ENCODE assay signal across 28 cellular contexts in genomic region chr13:76697277-76697676, GRCh38.
"Had no signal": no experiment of that assay in that cellular context is flagged by ENCODE, and none has a peak within 500 bp of the region (broad histone marks: within the 10 kb centered on the region; RNA-seq: fewer than 3 reads in every experiment).

No MANE protein-coding gene starts in this region.

- H3K27me3 ChIP-seq: SJCRH30 had no signal

- H3K4me3 ChIP-seq: K562, SJCRH30 had no signal

- H3K9me3 ChIP-seq: SJCRH30 had no signal

- H3K36me3 Mint-ChIP-seq: activated naive CD4-positive, alpha-beta T cell treated with anti-CD3 and anti-CD28 coated beads, Interleukin-2, amount 50 U/mL, for 24 hours; WTC11 had no signal

- H3K4me1 ChIP-seq: SJCRH30 had no signal

- H3K27ac Mint-ChIP-seq: activated CD8-positive, alpha-beta T cell treated with anti-CD3 and anti-CD28 coated beads, Interleukin-2, amount 10 ng/mL, durations not matched to agents 7 days and 5 days; activated naive CD4-positive, alpha-beta T cell treated with anti-CD3 and anti-CD28 coated beads, Interleukin-2, amount 50 U/mL, for 24 hours; T-helper 1 cell treated with Interleukin-12 subunit alpha and Interleukin-12 subunit beta and Interleukin-4 antibody, amounts not matched to agents 30 μg/mL and 1 μg/mL, for 36 hours; WTC11 had no signal

- H3K4me3 Mint-ChIP-seq: activated CD8-positive, alpha-beta T cell treated with anti-CD3 and anti-CD28 coated beads, Interleukin-2, amount 10 ng/mL, durations not matched to agents 7 days and 5 days; activated naive CD4-positive, alpha-beta T cell treated with anti-CD3 and anti-CD28 coated beads, Interleukin-2, amount 50 U/mL, for 24 hours; T-helper 1 cell treated with Interleukin-12 subunit alpha and Interleukin-12 subunit beta and Interleukin-4 antibody, amounts not matched to agents 30 μg/mL and 1 μg/mL, for 36 hours; WTC11 had no signal

- H3K4me1 Mint-ChIP-seq: activated naive CD4-positive, alpha-beta T cell treated with anti-CD3 and anti-CD28 coated beads, Interleukin-2, amount 50 U/mL, for 24 hours had no signal

- H3K9me3 Mint-ChIP-seq: activated naive CD4-positive, alpha-beta T cell treated with anti-CD3 and anti-CD28 coated beads, Interleukin-2, amount 50 U/mL, for 24 hours; T-helper 1 cell treated with Interleukin-12 subunit alpha and Interleukin-12 subunit beta and Interleukin-4 antibody, amounts not matched to agents 30 μg/mL and 1 μg/mL, for 36 hours had no signal

- ATAC-seq: activated CD8-positive, alpha-beta T cell treated with anti-CD3 and anti-CD28 coated beads, Interleukin-2, amount 10 ng/mL, durations not matched to agents 7 days and 5 days; K562; Panc1 had no signal

- H3K27ac ChIP-seq: RWPE1, SJCRH30 had no signal

- DNase-seq: activated CD4-positive, alpha-beta T cell treated with anti-CD3 and anti-CD28 coated beads for 48 hours; activated CD4-positive, alpha-beta T cell treated with anti-CD3 and anti-CD28 coated beads, Interleukin-2, amount 50 U/mL, for 4 hours; activated CD4-positive, CD25-positive, alpha-beta regulatory T cell treated with anti-CD3 and anti-CD28 coated beads, Interleukin-2, amount 50 U/mL, for 72 hours; activated CD8-positive, alpha-beta memory T cell treated with anti-CD3 and anti-CD28 coated beads, Interleukin-2, amount 50 U/mL, for 48 hours; activated CD8-positive, alpha-beta T cell treated with anti-CD3 and anti-CD28 coated beads, Interleukin-2, amount 10 ng/mL, durations not matched to agents 7 days and 5 days; activated naive CD4-positive, alpha-beta T cell; activated T-cell treated with anti-CD3 and anti-CD28 coated beads, Interleukin-2, amount 50 U/mL, for 1 hour; aorta; Karpas-422; MM.1S; NCI-H1105; NCI-H1436; NCI-H1694 treated with DMSO at 0.1 percent for 48 hours; NCI-H2029 treated with DMSO at 0.1 percent for 48 hours; NCI-H345; NCI-H510A; NCI-H526 treated with DMSO at 0.1 percent for 48 hours; NCI-H82; NK-92 treated with Interleukin-12 subunit alpha and Interleukin-12 subunit beta, amount 100 ng/mL, for 24 hours; OCI-M1; Right ventricle myocardium superior; SJCRH30 had no signal

- H3K36me3 ChIP-seq: SJCRH30 had no signal
